17 cellular contexts compared by ENCODE assay signal in the genomic region with DNA sequence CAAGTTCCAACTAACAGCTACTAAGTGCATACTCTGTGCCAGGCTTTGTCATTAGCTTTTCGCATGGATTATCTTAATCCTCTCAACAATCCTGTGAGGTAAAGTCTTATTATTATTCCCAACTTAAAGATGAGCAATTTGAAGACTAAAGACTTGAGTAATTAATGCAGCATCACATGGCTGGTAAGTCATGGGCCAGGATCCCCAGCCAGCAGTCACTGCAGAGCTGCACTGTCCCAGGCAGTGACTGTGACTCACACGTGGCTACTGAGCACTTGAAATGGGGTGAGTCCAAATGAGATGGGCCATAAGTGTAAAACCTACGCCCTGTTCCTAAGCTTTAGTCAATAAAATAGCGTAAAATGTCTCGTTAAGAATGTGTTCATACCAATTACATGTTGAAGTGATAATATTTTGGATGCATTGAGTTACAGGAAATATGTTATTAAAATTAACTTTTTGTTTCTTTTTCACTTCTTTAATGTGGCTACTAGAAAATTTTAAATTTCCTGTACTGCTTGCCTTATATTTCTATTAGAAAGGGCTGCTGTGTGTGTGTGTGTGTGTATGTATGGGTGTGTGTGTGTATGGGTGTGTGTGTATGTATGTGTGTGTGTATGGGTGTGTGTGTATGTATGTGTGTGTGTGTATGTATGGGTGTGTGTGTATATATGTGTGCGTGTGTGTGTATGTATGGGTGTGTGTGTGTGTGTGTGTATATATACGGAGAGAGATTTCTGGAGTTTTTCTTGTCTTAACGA.
DNase-seq lines count a peak whose midpoint lies in the region; ATAC-seq, FAIRE-seq and TF ChIP-seq lines count a peak whose summit lies in the region.
"Had no signal": no experiment of that assay in that cellular context is flagged by ENCODE, and none has a peak within 500 bp of the region (broad histone marks: within the 10 kb centered on the region; RNA-seq: fewer than 3 reads in every experiment).

No MANE protein-coding gene starts in this region.

- ATAC-seq in IMR-90 (ENCODE audit: low read depth) = no peak

- H3K27ac Mint-ChIP-seq in CD8-positive, alpha-beta memory T cell = peak overlapping the region in 7 of 8 donors; percentile 4 to 89 (median 56)
- no peak overlapping the region for H3K27ac Mint-ChIP-seq in activated T-helper 2 cell treated with anti-CD3 and anti-CD28 coated beads, Interferon-gamma antibody, Interleukin-2, Interleukin-4, amounts not matched to agents 10 μg/mL and 5 μg/mL and 100 μg/mL, durations not matched to agents 14 hours and 24 hours and 36 hours
- H3K27ac Mint-ChIP-seq: stimulated activated naive CD8-positive, alpha-beta T cell treated with anti-CD3 and anti-CD28 coated beads, Interleukin-15, Interleukin-2, amounts not matched to agents 100 ng/mL and 50 ng/mL, for 24 hours had no signal

- H3F3A ChIP-seq in neural cell (ENCODE audit: insufficient read depth, low read length, poor library complexity, severe bottlenecking) = no peaks in the 10 kb centered on the region

- no peaks in the 10 kb centered on the region for H3K9me1 ChIP-seq in IMR-90 (ENCODE audit: insufficient read depth, low read length)

- H3K36me3 ChIP-seq in CD8-positive, alpha-beta memory T cell (ENCODE audit: insufficient read depth, low read length) = no peaks in the 10 kb centered on the region
- H3K36me3 ChIP-seq in IMR-90 (ENCODE audit: control insufficient read depth, insufficient read depth, low read length) = no peaks in the 10 kb centered on the region
- H3K36me3 ChIP-seq in bronchial epithelial cell (ENCODE audit: control insufficient read depth, insufficient read depth, low read length) = no peaks in the 10 kb centered on the region
- no peaks in the 10 kb centered on the region for H3K36me3 ChIP-seq in neural cell (ENCODE audit: insufficient read depth, low read length)
- no peaks in the 10 kb centered on the region for H3K36me3 ChIP-seq in transverse colon
- H3K36me3 ChIP-seq: right atrium auricular region had no signal

- H3K56ac ChIP-seq in IMR-90 (ENCODE audit: extremely low read depth, insufficient read depth, low read length) = no peak overlapping the region

- H4K5ac ChIP-seq in IMR-90 (ENCODE audit: low read depth, low read length) = no peak overlapping the region

- TF ChIP-seq EP300 in neural cell (conservative IDR thresholded peaks at IDR 0.05; ENCODE audit: poor library complexity, severe bottlenecking) (no peak), transverse colon (IDR thresholded peaks at IDR 0.05; ENCODE audit: low read depth) (no peak)

- H2AFZ ChIP-seq in IMR-90 (replicated peaks; ENCODE audit: low read length, poor library complexity) (no peak overlapping the region), neural cell (ENCODE audit: low read depth, low read length) (no peak overlapping the region)

- no peaks in the 10 kb centered on the region for H3K79me2 ChIP-seq in neural cell (replicated peaks; ENCODE audit: insufficient read depth, low read length)

- H2BK20ac ChIP-seq in IMR-90 (ENCODE audit: low read depth, low read length) = no peak overlapping the region

- H3K4me2 ChIP-seq in IMR-90 (ENCODE audit: low read depth, low read length) (no peak overlapping the region), neural cell (ENCODE audit: low read length) (peak overlapping the region; percentile 19)

- no peaks in the 10 kb centered on the region for H3K4me1 ChIP-seq in CD8-positive, alpha-beta memory T cell (ENCODE audit: insufficient read depth, low read length)
- H3K4me1 ChIP-seq in IMR-90 (ENCODE audit: control insufficient read depth, insufficient read depth, low read length) = no peaks in the 10 kb centered on the region
- H3K4me1 ChIP-seq in transverse colon = peaks cover 0 to 36% (median 11%) of the 10 kb centered on the region in 4 donors

- H3K79me1 ChIP-seq in IMR-90 (ENCODE audit: low read depth in 1 of 2, low read length in 2 of 2) = no peaks in the 10 kb centered on the region

- DNase-seq in CD8-positive, alpha-beta memory T cell = peak in 1 of 5 donors; percentile 6
- DNase-seq in IMR-90 (no peak), bronchial epithelial cell (ENCODE audit: low read depth) (peak; percentile 8), frontal cortex (ENCODE audit: low spot score in 2 of 2) (no peak), activated gamma-delta T cell (lab: John Stamatoyannopoulos, UW) (no peak), transverse colon (no peak)
- DNase-seq in activated T-helper 2 cell treated with anti-CD3 and anti-CD28 coated beads, Interferon-gamma antibody, Interleukin-2, Interleukin-4, amounts not matched to agents 10 μg/mL and 5 μg/mL and 100 μg/mL, durations not matched to agents 14 hours and 24 hours and 36 hours (ENCODE audit: low spot score) = no peak
- DNase-seq: HCEC 1CT; KG1; kidney glomerular epithelial cell; NCI-H510A; stimulated activated CD4-positive, alpha-beta T cell treated with anti-CD3 and anti-CD28 coated beads, Interleukin-4, amount 100 ng/mL, for 24 hours; T-helper 9 cell had no signal

- no peak overlapping the region for H2AK5ac ChIP-seq in IMR-90 (ENCODE audit: low read depth, low read length)

- H3K9me3 Mint-ChIP-seq in CD8-positive, alpha-beta memory T cell = no peaks in the 10 kb centered on the region
- H3K9me3 Mint-ChIP-seq in activated T-helper 2 cell treated with anti-CD3 and anti-CD28 coated beads, Interferon-gamma antibody, Interleukin-2, Interleukin-4, amounts not matched to agents 10 μg/mL and 5 μg/mL and 100 μg/mL, durations not matched to agents 14 hours and 24 hours and 36 hours = no peaks in the 10 kb centered on the region

- no peak overlapping the region for H3K27ac ChIP-seq in CD8-positive, alpha-beta memory T cell (ENCODE audit: low read depth, low read length)
- H3K27ac ChIP-seq in IMR-90 (ENCODE audit: insufficient read depth, low read length) (no peak overlapping the region), neural cell (ENCODE audit: low read length) (peak overlapping the region; percentile 60), transverse colon (no peak overlapping the region)
- H3K27ac ChIP-seq: right atrium auricular region, RWPE1 had no signal

- dilution Hi-C loops in IMR-90 (cut with HindIII; ENCODE audit: low sequenced_read_pairs, unreplicated experiment) = no loop called here

- H3K27me3 ChIP-seq in CD8-positive, alpha-beta memory T cell (ENCODE audit: insufficient read depth, low read length, poor library complexity, severe bottlenecking) = no peaks in the 10 kb centered on the region
- H3K27me3 ChIP-seq in IMR-90 (ENCODE audit: control insufficient read depth, insufficient read depth, low read length) = no peaks in the 10 kb centered on the region
- no peaks in the 10 kb centered on the region for H3K27me3 ChIP-seq in bronchial epithelial cell (ENCODE audit: control insufficient read depth, insufficient read depth, low read length)
- H3K27me3 ChIP-seq in neural cell (ENCODE audit: insufficient read depth, low read depth, low read length) = no peaks in the 10 kb centered on the region
- H3K27me3 ChIP-seq in transverse colon = no peaks in the 10 kb centered on the region
- H3K27me3 ChIP-seq: right atrium auricular region had no signal

- TF ChIP-seq POLR2A in IMR-90 (IDR thresholded peaks at IDR 0.05; ENCODE audit: low read depth, low read length) = no peak
- no peak for TF ChIP-seq POLR2A in transverse colon (IDR thresholded peaks at IDR 0.05)

- CTCF ChIA-PET in CD8-positive, alpha-beta memory T cell (lab: Charles Lee) = no interaction called here
- CTCF ChIA-PET in IMR-90 (lab: Yijun Ruan, JAX) = no interaction called here

- WGBS in IMR-90 (ENCODE audit: extremely low coverage in 2 of 2, insufficient read length in 1 of 2), 2 experiments = no CpG with 5 or more reads among the region's 8 CpGs
- WGBS in transverse colon (ENCODE audit: low coverage in 1 of 2), 2 donors = 66 to 70% methylated on average over 6 to 8 of the region's 8 CpGs

- H3K27me3 Mint-ChIP-seq in CD8-positive, alpha-beta memory T cell = no peaks in the 10 kb centered on the region
- H3K27me3 Mint-ChIP-seq in activated T-helper 2 cell treated with anti-CD3 and anti-CD28 coated beads, Interferon-gamma antibody, Interleukin-2, Interleukin-4, amounts not matched to agents 10 μg/mL and 5 μg/mL and 100 μg/mL, durations not matched to agents 14 hours and 24 hours and 36 hours (ENCODE audit: low read depth) = no peaks in the 10 kb centered on the region
- H3K27me3 Mint-ChIP-seq: stimulated activated naive CD8-positive, alpha-beta T cell treated with anti-CD3 and anti-CD28 coated beads, Interleukin-15, Interleukin-2, amounts not matched to agents 100 ng/mL and 50 ng/mL, for 24 hours had no signal

- no peaks in the 10 kb centered on the region for H3K9me2 ChIP-seq in neural cell (ENCODE audit: insufficient read depth, low read length)

- H2BK120ac ChIP-seq in IMR-90 (ENCODE audit: low read depth, low read length) = no peak overlapping the region

- intact Hi-C loops in IMR-90 (cut with micrococcal nuclease) = no loop called here
- intact Hi-C loops in transverse colon (cut with DNase I; ENCODE audit: low total_unique reads) = no loop called here
- intact Hi-C loops in activated T-helper 2 cell treated with anti-CD3 and anti-CD28 coated beads, Interferon-gamma antibody, Interleukin-2, Interleukin-4, amounts not matched to agents 10 μg/mL and 5 μg/mL and 100 μg/mL, durations not matched to agents 14 hours and 24 hours and 36 hours (cut with micrococcal nuclease) = no loop called here

- peaks cover 0 to 3% (median 2%) of the 10 kb centered on the region in 3 donors for H3K36me3 Mint-ChIP-seq in CD8-positive, alpha-beta memory T cell
- H3K36me3 Mint-ChIP-seq in activated T-helper 2 cell treated with anti-CD3 and anti-CD28 coated beads, Interferon-gamma antibody, Interleukin-2, Interleukin-4, amounts not matched to agents 10 μg/mL and 5 μg/mL and 100 μg/mL, durations not matched to agents 14 hours and 24 hours and 36 hours (ENCODE audit: low read depth) = no peaks in the 10 kb centered on the region

- no peaks in the 10 kb centered on the region for H4K20me1 ChIP-seq in IMR-90 (ENCODE audit: insufficient read depth, low read length)
- no peaks in the 10 kb centered on the region for H4K20me1 ChIP-seq in neural cell (ENCODE audit: insufficient read depth)

- no peak for TF ChIP-seq RAD21 in IMR-90 (IDR thresholded peaks at IDR 0.05; ENCODE audit: low read length)
- TF ChIP-seq RAD21 in neural cell (conservative IDR thresholded peaks at IDR 0.05) = no peak

- H3K9ac ChIP-seq in IMR-90 (ENCODE audit: low read depth, low read length) (no peak overlapping the region), neural cell (ENCODE audit: low read length) (peak overlapping the region; percentile 38)

- no peak overlapping the region for H4K8ac ChIP-seq in IMR-90 (ENCODE audit: low read depth in 2 of 2, low read length in 2 of 2)

- H3K4ac ChIP-seq in IMR-90 (ENCODE audit: low read depth, low read length) = no peak overlapping the region

- no peak overlapping the region for H3K18ac ChIP-seq in IMR-90 (ENCODE audit: low read depth, low read length)

- H3K4me3 Mint-ChIP-seq in CD8-positive, alpha-beta memory T cell = peak overlapping the region in 4 of 7 donors; percentile 1 to 40 (median 18)
- H3K4me3 Mint-ChIP-seq in activated T-helper 2 cell treated with anti-CD3 and anti-CD28 coated beads, Interferon-gamma antibody, Interleukin-2, Interleukin-4, amounts not matched to agents 10 μg/mL and 5 μg/mL and 100 μg/mL, durations not matched to agents 14 hours and 24 hours and 36 hours (ENCODE audit: low read depth) = no peak overlapping the region
- H3K4me3 Mint-ChIP-seq: stimulated activated naive CD8-positive, alpha-beta T cell treated with anti-CD3 and anti-CD28 coated beads, Interleukin-15, Interleukin-2, amounts not matched to agents 100 ng/mL and 50 ng/mL, for 24 hours had no signal

- H3K4me3 ChIP-seq in CD8-positive, alpha-beta memory T cell (ENCODE audit: low read length) = no peak overlapping the region
- H3K4me3 ChIP-seq in IMR-90 (ENCODE audit: insufficient read depth, low read depth, low read length) (no peak overlapping the region), bronchial epithelial cell (ENCODE audit: low read depth, low read length) (no peak overlapping the region), neural cell (ENCODE audit: low read length) (peak overlapping the region; percentile 49), transverse colon (no peak overlapping the region)
- H3K4me3 ChIP-seq: right atrium auricular region had no signal

- no peak overlapping the region for H3K23ac ChIP-seq in IMR-90 (ENCODE audit: low read depth, low read length)

- no peak overlapping the region for H2BK15ac ChIP-seq in IMR-90 (ENCODE audit: low read depth, low read length)

- TF ChIP-seq CTCF in IMR-90 (conservative IDR thresholded peaks at IDR 0.05; ENCODE audit: low read depth, low read length) (no peak), bronchial epithelial cell (IDR thresholded peaks at IDR 0.05; ENCODE audit: insufficient read depth, low read length, severe bottlenecking) (no peak), neural cell (IDR thresholded peaks at IDR 0.05; ENCODE audit: poor library complexity, severe bottlenecking) (no peak), transverse colon (IDR thresholded peaks at IDR 0.05) (no peak)

- H3K9me3 ChIP-seq in CD8-positive, alpha-beta memory T cell (ENCODE audit: low read length) = no peaks in the 10 kb centered on the region
- H3K9me3 ChIP-seq in IMR-90 (ENCODE audit: control insufficient read depth, insufficient read depth, low read length) (no peaks in the 10 kb centered on the region), neural cell (ENCODE audit: low read length) (no peaks in the 10 kb centered on the region), transverse colon (no peaks in the 10 kb centered on the region)
- H3K9me3 ChIP-seq: right atrium auricular region had no signal

- no peak overlapping the region for H4K91ac ChIP-seq in IMR-90 (ENCODE audit: insufficient read depth, low read depth, low read length)

- H2BK5ac ChIP-seq in IMR-90 (ENCODE audit: low read depth, low read length, poor library complexity, severe bottlenecking) = peak overlapping the region; percentile 88

- in situ Hi-C loops in IMR-90 (cut with MboI; ENCODE audit: low sequenced_read_pairs) (no loop called here), transverse colon (cut with MboI; ENCODE audit: low pct_ligation_motif_present in 1 of 4, low pct_unique_long_range_greater_than_20kb in 1 of 4, low sequenced_read_pairs in 3 of 4) (no loop called here)

- H3K4me1 Mint-ChIP-seq in CD8-positive, alpha-beta memory T cell = peaks cover 16 to 25% (median 20%) of the 10 kb centered on the region in 3 donors
- H3K4me1 Mint-ChIP-seq in activated T-helper 2 cell treated with anti-CD3 and anti-CD28 coated beads, Interferon-gamma antibody, Interleukin-2, Interleukin-4, amounts not matched to agents 10 μg/mL and 5 μg/mL and 100 μg/mL, durations not matched to agents 14 hours and 24 hours and 36 hours (ENCODE audit: low read depth) = no peaks in the 10 kb centered on the region

- FAIRE-seq in bronchial epithelial cell (lab: Jason Lieb, UNC) = no peak
- no peak for FAIRE-seq in frontal cortex (lab: Jason Lieb, UNC)

- POLR2A ChIA-PET in CD8-positive, alpha-beta memory T cell (lab: Charles Lee) = no interaction called here
- POLR2A ChIA-PET in IMR-90 (lab: Charles Lee; ENCODE audit: unreplicated experiment) = no interaction called here

- H3K14ac ChIP-seq in IMR-90 (replicated peaks; ENCODE audit: low read depth, low read length) = no peak overlapping the region

- no peak overlapping the region for H2AK9ac ChIP-seq in IMR-90 (replicated peaks; ENCODE audit: low read depth, low read length, poor library complexity)

- BruUV-seq in IMR-90 (replicated peaks; lab: Mats Ljungman, UMichigan) = no TSS peak
